1 cellular context compared by ENCODE assay signal in the genomic region with DNA sequence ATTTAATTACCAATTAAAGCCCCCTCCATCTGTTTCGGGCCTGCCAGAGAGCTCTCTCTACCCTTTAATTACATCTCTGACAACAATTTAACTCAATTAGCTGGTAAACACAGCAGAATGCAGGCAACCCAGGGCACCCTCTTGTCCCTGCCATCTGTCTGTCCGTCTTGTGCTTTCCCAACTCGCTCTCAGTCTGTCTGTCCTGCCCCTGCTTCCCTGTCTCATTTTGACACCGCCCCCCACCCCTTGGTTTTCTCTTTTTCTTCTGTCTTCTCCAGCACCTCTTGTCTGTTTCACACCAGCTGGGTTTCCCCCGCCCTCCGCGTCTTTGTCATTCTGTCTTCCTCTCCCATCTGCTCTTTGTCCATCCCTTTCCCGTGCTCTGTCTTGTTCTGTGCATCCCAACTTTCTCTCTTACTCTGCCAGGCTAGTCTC.
TF ChIP-seq lines count a peak whose summit lies in the region.

No MANE protein-coding gene starts in this region.

TF ChIP-seq in GM23338, 12 proteins besides CTCF, POLR2A, EP300 and RAD21 (continued from another document):
- TF ChIP-seq ZNF462 (CRISPR knock-in tag; IDR thresholded peaks at IDR 0.05), result no peak
